In genomic region chr3:68441054-68441453, GRCh38 we compare ENCODE assay signal across 32 cellular contexts.
"Had no signal": no experiment of that assay in that cellular context is flagged by ENCODE, and none has a peak within 500 bp of the region (broad histone marks: within the 10 kb centered on the region; RNA-seq: fewer than 3 reads in every experiment).

No MANE protein-coding gene starts in this region.

- H3K4me1 ChIP-seq: adrenal gland, ascending aorta, body of pancreas, breast epithelium had no signal

- DNase-seq: activated effector memory CD4-positive, alpha-beta T cell treated with anti-CD3 and anti-CD28 coated beads, Interleukin-2, amount 50 U/mL, for 16 hours; activated effector memory CD4-positive, alpha-beta T cell treated with Interleukin-2 at 50 U/mL for 16 hours; activated gamma-delta T cell; activated gamma-delta T cell treated with Interleukin-2 at 50 U/mL for 16 hours; activated naive CD4-positive, alpha-beta T cell; activated naive CD4-positive, alpha-beta T cell treated with anti-CD3 and anti-CD28 coated beads for 36 hours; activated naive CD4-positive, alpha-beta T cell treated with anti-CD3 and anti-CD28 coated beads, Interleukin-2, amount 10 ng/mL, durations not matched to agents 7 days and 5 days; activated naive CD4-positive, alpha-beta T cell treated with anti-CD3 and anti-CD28 coated beads, Interleukin-2, amount 50 U/mL, for 16 hours; activated naive CD4-positive, alpha-beta T cell treated with Interleukin-2 at 50 U/mL for 16 hours; activated naive CD8-positive, alpha-beta T cell treated with anti-CD3 and anti-CD28 coated beads for 36 hours; activated naive CD8-positive, alpha-beta T cell treated with anti-CD3 and anti-CD28 coated beads, Interleukin-2, amount 10 ng/mL, durations not matched to agents 7 days and 5 days; activated naive CD8-positive, alpha-beta T cell treated with anti-CD3 and anti-CD28 coated beads, Interleukin-2, amount 50 U/mL, for 24 hours; activated T-cell treated with anti-CD3 and anti-CD28 coated beads, Interleukin-2, amount 50 U/mL, for 1 hour; activated T-cell treated with anti-CD3 and anti-CD28 coated beads, Interleukin-2, amount 50 U/mL, for 24 hours; activated T-cell treated with anti-CD3 and anti-CD28 coated beads, Interleukin-2, amount 50 U/mL, for 4 hours; activated T-cell treated with anti-CD3 and anti-CD28 coated beads, Interleukin-2, amount 50 U/mL, for 48 hours; activated T-cell treated with anti-CD3 and anti-CD28 coated beads, Interleukin-2, amount 50 U/mL, for 72 hours; adrenal gland; amniotic stem cell; amygdala; anterior cingulate cortex; aorta; body of pancreas; brain microvascular endothelial cell; caudate nucleus; central memory CD4-positive, alpha-beta T cell; cerebellar nuclear complex had no signal

- H3K4me3 ChIP-seq: adrenal gland, ascending aorta, body of pancreas, breast epithelium, cardiac muscle cell had no signal

- H3K27ac ChIP-seq: adrenal gland, ascending aorta, body of pancreas, brain microvascular endothelial cell, breast epithelium, cardiac muscle cell had no signal

- H3K36me3 ChIP-seq: adrenal gland, ascending aorta, brain microvascular endothelial cell, breast epithelium, cardiac muscle cell had no signal

- H3K9me3 ChIP-seq: adrenal gland, ascending aorta, body of pancreas, breast epithelium had no signal

- ATAC-seq: activated naive CD4-positive, alpha-beta T cell treated with anti-CD3 and anti-CD28 coated beads, Interleukin-2, amount 50 U/mL, for 72 hours; activated naive CD8-positive, alpha-beta T cell treated with anti-CD3 and anti-CD28 coated beads, Interleukin-2, amount 50 U/mL, for 24 hours; activated T-cell treated with anti-CD3 and anti-CD28 coated beads, Interleukin-2, amount 50 U/mL, for 4 hours; activated T-cell treated with anti-CD3 and anti-CD28 coated beads, Interleukin-2, amount 50 U/mL, for 72 hours; activated T-helper 17 cell treated with anti-CD3 and anti-CD28 coated beads, Interleukin-2, amount 50 U/mL, for 72 hours; body of pancreas had no signal

- H3K27me3 ChIP-seq: adrenal gland, ascending aorta, body of pancreas, brain microvascular endothelial cell, breast epithelium, cardiac muscle cell had no signal
